In the genomic region with DNA sequence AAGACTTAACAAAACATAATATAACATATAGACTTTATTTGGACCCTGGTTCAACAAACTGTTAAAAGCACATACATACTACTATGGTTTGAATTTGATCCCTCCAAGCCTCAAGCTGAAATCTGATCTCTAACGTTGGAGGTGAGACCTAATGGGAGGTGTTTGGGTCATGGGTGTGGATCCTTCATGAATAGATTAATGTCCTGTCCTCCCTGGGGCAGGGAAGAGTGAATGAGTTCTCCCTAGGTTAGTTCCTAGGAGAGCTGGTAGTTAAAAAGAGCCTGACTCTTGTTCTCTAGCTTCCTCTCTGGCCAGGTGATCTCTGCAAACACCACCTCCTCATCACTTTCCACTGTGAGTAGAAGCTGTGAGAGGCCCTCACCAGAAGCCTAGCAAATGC, we compare ENCODE assay signal across 31 cellular contexts.
"Had no signal": no experiment of that assay in that cellular context is flagged by ENCODE, and none has a peak within 500 bp of the region (broad histone marks: within the 10 kb centered on the region; RNA-seq: fewer than 3 reads in every experiment).

No MANE protein-coding gene starts in this region.

- H3K27ac ChIP-seq: esophagus muscularis mucosa, foreskin keratinocyte, heart left ventricle, left lung, neutrophil, ovary, right lobe of liver, skin epidermis, stomach, tibial nerve had no signal

- H3K27me3 ChIP-seq: esophagus muscularis mucosa, foreskin keratinocyte, heart left ventricle, left lung, neutrophil, ovary, right lobe of liver, stomach, tibial nerve had no signal

- DNase-seq: activated CD4-positive, alpha-beta memory T cell treated with anti-CD3 and anti-CD28 coated beads, Interleukin-2, amount 10 ng/mL, durations not matched to agents 7 days and 5 days; activated CD4-positive, alpha-beta T cell treated with anti-CD3 and anti-CD28 coated beads for 1 hour; activated CD4-positive, alpha-beta T cell treated with anti-CD3 and anti-CD28 coated beads, Interleukin-2, amount 10 ng/mL, durations not matched to agents 7 days and 5 days; activated CD8-positive, alpha-beta memory T cell treated with anti-CD3 and anti-CD28 coated beads, Interleukin-2, amount 50 U/mL, for 48 hours; activated naive CD4-positive, alpha-beta T cell; activated T-cell treated with anti-CD3 and anti-CD28 coated beads, Interleukin-2, amount 50 U/mL, for 48 hours; endodermal cell; foreskin keratinocyte; heart left ventricle; hypothalamus; kidney glomerular epithelial cell; left lung; ovary; right lobe of liver; stimulated activated CD4-positive, alpha-beta T cell treated with anti-CD3 and anti-CD28 coated beads, Interleukin-12 subunit alpha, Interleukin-12 subunit beta, amount 100 ng/mL, for 4 hours; stimulated activated CD4-positive, alpha-beta T cell treated with anti-CD3 and anti-CD28 coated beads, Interleukin-4, amount 100 ng/mL, for 24 hours; stomach; T-helper 9 cell had no signal

- FAIRE-seq: bronchial epithelial cell had no signal

- H3K27ac Mint-ChIP-seq: activated CD4-positive, alpha-beta memory T cell treated with anti-CD3 and anti-CD28 coated beads, Interleukin-2, amount 10 ng/mL, durations not matched to agents 7 days and 5 days; activated CD4-positive, alpha-beta T cell treated with anti-CD3 and anti-CD28 coated beads, Interleukin-2, amount 10 ng/mL, durations not matched to agents 7 days and 5 days; dendritic cell treated with granulocyte-macrophage colony-stimulating factor and Interleukin-4, amounts not matched to agents 40 ng/mL and 50 ng/mL, for 4 days; endodermal cell; nephron; progenitor cell of endocrine pancreas; stimulated activated effector memory CD8-positive, alpha-beta T cell treated with anti-CD3 and anti-CD28 coated beads, Interleukin-12 subunit alpha, Interleukin-12 subunit beta, amount 100 ng/mL, for 72 hours; T-helper 1 cell treated with Interleukin-12 subunit alpha and Interleukin-12 subunit beta and Interleukin-4 antibody, amounts not matched to agents 30 μg/mL and 1 μg/mL, for 36 hours had no signal

- H3K27me3 Mint-ChIP-seq: activated CD4-positive, alpha-beta memory T cell treated with anti-CD3 and anti-CD28 coated beads, Interleukin-2, amount 10 ng/mL, durations not matched to agents 7 days and 5 days; activated CD4-positive, alpha-beta T cell treated with anti-CD3 and anti-CD28 coated beads, Interleukin-2, amount 10 ng/mL, durations not matched to agents 7 days and 5 days; central memory CD8-positive, alpha-beta T cell; dendritic cell treated with granulocyte-macrophage colony-stimulating factor and Interleukin-4, amounts not matched to agents 40 ng/mL and 50 ng/mL, for 4 days; progenitor cell of endocrine pancreas had no signal

- H3K4me1 ChIP-seq: esophagus muscularis mucosa, foreskin keratinocyte, heart left ventricle, left lung, stomach, tibial nerve had no signal

- H3K4me1 Mint-ChIP-seq: activated CD4-positive, alpha-beta T cell treated with anti-CD3 and anti-CD28 coated beads, Interleukin-2, amount 10 ng/mL, durations not matched to agents 7 days and 5 days; endodermal cell; nephron; stimulated activated effector memory CD8-positive, alpha-beta T cell treated with anti-CD3 and anti-CD28 coated beads, Interleukin-12 subunit alpha, Interleukin-12 subunit beta, amount 100 ng/mL, for 72 hours had no signal

- H3K4me3 ChIP-seq: esophagus muscularis mucosa, heart left ventricle, left lung, lung, ovary, right lobe of liver, skin epidermis, stomach, tibial nerve had no signal

- H3K36me3 ChIP-seq: ovary, right lobe of liver had no signal

- ATAC-seq: activated naive CD4-positive, alpha-beta T cell treated with anti-CD3 and anti-CD28 coated beads, Interleukin-2, amount 50 U/mL, for 72 hours; foreskin keratinocyte; heart left ventricle; left lung; right lobe of liver; stimulated activated effector memory CD8-positive, alpha-beta T cell treated with anti-CD3 and anti-CD28 coated beads, Interleukin-12 subunit alpha, Interleukin-12 subunit beta, amount 100 ng/mL, for 72 hours had no signal

- H3K4me3 Mint-ChIP-seq: activated CD4-positive, alpha-beta memory T cell treated with anti-CD3 and anti-CD28 coated beads, Interleukin-2, amount 10 ng/mL, durations not matched to agents 7 days and 5 days; activated CD4-positive, alpha-beta T cell treated with anti-CD3 and anti-CD28 coated beads, Interleukin-2, amount 10 ng/mL, durations not matched to agents 7 days and 5 days; central memory CD8-positive, alpha-beta T cell; dendritic cell treated with granulocyte-macrophage colony-stimulating factor and Interleukin-4, amounts not matched to agents 40 ng/mL and 50 ng/mL, for 4 days; endodermal cell; nephron; stimulated activated effector memory CD8-positive, alpha-beta T cell treated with anti-CD3 and anti-CD28 coated beads, Interleukin-12 subunit alpha, Interleukin-12 subunit beta, amount 100 ng/mL, for 72 hours; T-helper 1 cell treated with Interleukin-12 subunit alpha and Interleukin-12 subunit beta and Interleukin-4 antibody, amounts not matched to agents 30 μg/mL and 1 μg/mL, for 36 hours had no signal

- H3K9me3 ChIP-seq: esophagus muscularis mucosa, neutrophil, ovary had no signal
